8 cellular contexts compared by ENCODE assay signal in genomic region chr7:98106647-98107312, GRCh38. TPM values are rescaled to one million over a fixed set of nuclear protein-coding genes. Genes with fewer than 3 reads are reported as not detected.
DNase-seq lines count a peak whose midpoint lies in the region; ATAC-seq, FAIRE-seq and TF ChIP-seq lines count a peak whose summit lies in the region.

Gene LMTK2, plus strand, starts transcription at chr7:98106862. Its CDS starts 316 bp downstream, at chr7:98107178.

- H3K27me3 ChIP-seq in heart right ventricle = peaks cover 0 to 4% (median 0%) of the 10 kb centered on the region in 7 donors

- no peaks in the 10 kb centered on the region for H3K36me3 Mint-ChIP-seq in progenitor cell of endocrine pancreas (ENCODE audit: insufficient read depth)

- H3K27ac ChIP-seq in heart right ventricle (peak within 1 kb of the TSS; percentile 81 to 93 (median 86)), urinary bladder (ENCODE audit: low read depth) (peak within 1 kb of the TSS; percentile 75)

- H3K4me1 Mint-ChIP-seq in progenitor cell of endocrine pancreas (ENCODE audit: low read depth) = peaks cover 38% of the 10 kb centered on the region

- DNase-seq in GM12891 (ENCODE audit: insufficient read length, low spot score) (peak; percentile 85), NCI-H1436 (lab: John Stamatoyannopoulos, UW) (peak; percentile 88), T-helper 1 cell (peak; percentile 88 to 95 (median 92)), amniotic epithelial cell (ENCODE audit: low read depth) (peak; percentile 74), heart right ventricle (peak; percentile 93 to 96), progenitor cell of endocrine pancreas (ENCODE audit: low spot score, unreplicated experiment) (peak; percentile 98)

- no peaks in the 10 kb centered on the region for H3K27me3 Mint-ChIP-seq in progenitor cell of endocrine pancreas

- H3K4me3 ChIP-seq in heart right ventricle = peak within 1 kb of the TSS; percentile 75 to 100 (median 97)
- H3K4me3 ChIP-seq in urinary bladder (ENCODE audit: low read depth, low read length) = peak within 1 kb of the TSS; percentile 93

- WGBS in heart right ventricle, 2 donors = 1% methylated on average over 54 to 75 of the region's 75 CpGs
- WGBS in urinary bladder = under 1% methylated on average over 75 of the region's 75 CpGs

- peaks cover 0 to 10% (median 0%) of the 10 kb centered on the region in 11 donors for H3K9me3 ChIP-seq in heart right ventricle

- peak within 1 kb of the TSS; percentile 99 for H3K4me3 Mint-ChIP-seq in progenitor cell of endocrine pancreas (ENCODE audit: low read depth)

- FAIRE-seq in GM12891 (lab: Jason Lieb, UNC) = peak; percentile 98

- ATAC-seq in HG02798 (IDR thresholded peaks at IDR 0.05; ENCODE audit: poor library complexity, unreplicated experiment) = peak; percentile 100
- ATAC-seq in heart right ventricle = peak; percentile 99 to 100 (median 100)

- peak within 1 kb of the TSS; percentile 99 for H3K27ac Mint-ChIP-seq in progenitor cell of endocrine pancreas

- H3K36me3 ChIP-seq in heart right ventricle = no peaks in the 10 kb centered on the region
- no peaks in the 10 kb centered on the region for H3K36me3 ChIP-seq in urinary bladder (ENCODE audit: insufficient read depth)

- peaks cover 6 to 46% (median 36%) of the 10 kb centered on the region in 9 donors for H3K4me1 ChIP-seq in heart right ventricle
- H3K4me1 ChIP-seq in urinary bladder (ENCODE audit: insufficient read depth) = no peaks in the 10 kb centered on the region

- H3K9me3 Mint-ChIP-seq in progenitor cell of endocrine pancreas (ENCODE audit: low read depth) = peaks cover 2% of the 10 kb centered on the region

- intact Hi-C loops in heart right ventricle (cut with DNase I) = loop anchor here in 9 of 10 donors (1.0 to 10.0 kb wide), 8 partner anchors 60 to 84 kb away; no protein-coding TSS in a partner anchor

- peak; percentile 67; the same call in 1 of the 2 replicates for TF ChIP-seq POLR2A in GM12891 (IDR thresholded peaks at IDR 0.05; ENCODE audit: low read depth, low read length)

- TF ChIP-seq CTCF in heart right ventricle (IDR thresholded peaks at IDR 0.05) = peak; percentile 92 to 99 (median 97)
- TF ChIP-seq CTCF in progenitor cell of endocrine pancreas (IDR thresholded peaks at IDR 0.05; ENCODE audit: unreplicated experiment) = peak; percentile 97

TF ChIP-seq in GM12891, 5 proteins besides CTCF, POLR2A, EP300 and RAD21:
- TF ChIP-seq POLR2AphosphoS5 (IDR thresholded peaks at IDR 0.05; ENCODE audit: low read depth, low read length) (peak; percentile 67; the same call in 1 of the 2 replicates), TAF1 (IDR thresholded peaks at IDR 0.05; ENCODE audit: low read depth, low read length) (0 out of 2 replicates have a peak, but pooled peaks have one; percentile 41), SPI1 (IDR thresholded peaks at IDR 0.05; ENCODE audit: low read depth, low read length) (peak; percentile 66), PAX5 (IDR thresholded peaks at IDR 0.05; ENCODE audit: insufficient read depth, low read length, severe bottlenecking) (no peak), POU2F2 (IDR thresholded peaks at IDR 0.05; ENCODE audit: low read depth, low read length) (no peak)

RNA-seq across cellular contexts. Expression of gene LMTK2, which starts in this region (rescaled TPM):
- polyA plus RNA-seq in GM12891 (2012; ENCODE audit: low read depth, missing spikeins) = 2.0 TPM
- total RNA-seq in heart right ventricle = 10 to 100 TPM; 15.9 to 50.2 (median 33.6) TPM
- 1 to 10 TPM; 2.9 to 5.0 TPM for polyA plus RNA-seq in heart right ventricle
- total RNA-seq in progenitor cell of endocrine pancreas = 31.0 and 32.3 TPM in 2 replicates
- total RNA-seq in urinary bladder = 12.4 TPM
- polyA plus RNA-seq in urinary bladder = 6.8 TPM

Comparison
In these comparisons a context has a peak if more than half of its experiments do, and no peak if none do; other contexts are left out.
1. Peak in every context shown above with its lines: DNase-seq, ATAC-seq, H3K4me3 ChIP-seq and H3K27ac ChIP-seq.